ENCODE assay signal across 26 cellular contexts in the genomic region with DNA sequence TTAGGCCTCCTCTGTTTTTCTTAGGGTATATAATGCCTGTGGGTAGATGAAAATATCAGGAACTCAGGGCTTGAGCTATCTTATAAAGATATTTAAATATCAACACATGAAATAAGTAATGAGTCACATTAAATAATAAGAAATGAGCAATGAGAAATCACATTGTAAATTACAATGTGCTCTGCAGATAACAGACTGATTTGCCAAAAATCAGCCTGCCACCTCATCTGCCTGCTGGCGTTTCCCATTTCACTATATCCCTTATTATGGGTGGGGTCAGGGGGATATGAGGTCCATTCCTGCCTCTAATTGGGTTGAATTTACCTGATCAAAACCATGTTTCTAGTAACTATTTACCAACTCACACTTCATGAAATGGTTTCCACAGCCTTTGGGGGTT.
"Had no signal": no experiment of that assay in that cellular context is flagged by ENCODE, and none has a peak within 500 bp of the region (broad histone marks: within the 10 kb centered on the region; RNA-seq: fewer than 3 reads in every experiment).

No MANE protein-coding gene starts in this region.

- H3K4me3 ChIP-seq: esophagus muscularis mucosa, gastrocnemius medialis had no signal

- H3K9me3 ChIP-seq: esophagus muscularis mucosa, gastrocnemius medialis had no signal

- H3K9me3 Mint-ChIP-seq: activated CD4-positive, alpha-beta memory T cell treated with anti-CD3 and anti-CD28 coated beads for 36 hours; activated CD4-positive, alpha-beta T cell treated with anti-CD3 and anti-CD28 coated beads, Interleukin-2, amount 10 ng/mL, durations not matched to agents 24 days and 14 days; central memory CD8-positive, alpha-beta T cell; effector memory CD8-positive, alpha-beta T cell had no signal

- H3K27me3 ChIP-seq: brain microvascular endothelial cell, esophagus muscularis mucosa, foreskin keratinocyte, gastrocnemius medialis had no signal

- H3K27ac Mint-ChIP-seq: activated CD4-positive, alpha-beta memory T cell treated with anti-CD3 and anti-CD28 coated beads for 36 hours; activated CD4-positive, alpha-beta T cell treated with anti-CD3 and anti-CD28 coated beads for 36 hours; activated CD4-positive, alpha-beta T cell treated with anti-CD3 and anti-CD28 coated beads, Interleukin-2, amount 10 ng/mL, durations not matched to agents 24 days and 14 days; activated CD8-positive, alpha-beta T cell treated with anti-CD3 and anti-CD28 coated beads, Interleukin-2, amount 10 ng/mL, durations not matched to agents 7 days and 5 days; activated naive CD8-positive, alpha-beta T cell; effector memory CD8-positive, alpha-beta T cell; T-helper 17 cell had no signal

- H3K4me1 Mint-ChIP-seq: activated CD4-positive, alpha-beta T cell treated with anti-CD3 and anti-CD28 coated beads for 36 hours; activated CD4-positive, alpha-beta T cell treated with anti-CD3 and anti-CD28 coated beads, Interleukin-2, amount 10 ng/mL, durations not matched to agents 24 days and 14 days; central memory CD8-positive, alpha-beta T cell had no signal

- H3K36me3 Mint-ChIP-seq: activated CD4-positive, alpha-beta memory T cell treated with anti-CD3 and anti-CD28 coated beads for 36 hours; activated naive CD8-positive, alpha-beta T cell had no signal

- H3K36me3 ChIP-seq: brain microvascular endothelial cell, esophagus muscularis mucosa, gastrocnemius medialis had no signal

- H3K4me1 ChIP-seq: esophagus muscularis mucosa, foreskin keratinocyte, gastrocnemius medialis had no signal

- H3K27ac ChIP-seq: brain microvascular endothelial cell, esophagus muscularis mucosa, foreskin keratinocyte, gastrocnemius medialis had no signal

- ATAC-seq: activated CD4-positive, alpha-beta T cell treated with anti-CD3 and anti-CD28 coated beads for 36 hours; activated CD8-positive, alpha-beta T cell treated with anti-CD3 and anti-CD28 coated beads, Interleukin-2, amount 10 ng/mL, durations not matched to agents 7 days and 5 days; effector memory CD8-positive, alpha-beta T cell; foreskin keratinocyte; gastrocnemius medialis; T-helper 17 cell had no signal

- FAIRE-seq: astrocyte had no signal

- DNase-seq: activated CD4-positive, alpha-beta memory T cell treated with anti-CD3 and anti-CD28 coated beads for 36 hours; activated CD4-positive, alpha-beta T cell treated with anti-CD3 and anti-CD28 coated beads for 36 hours; activated CD4-positive, alpha-beta T cell treated with anti-CD3 and anti-CD28 coated beads, Interleukin-2, amount 10 ng/mL, durations not matched to agents 24 days and 14 days; activated CD4-positive, CD25-positive, alpha-beta regulatory T cell; activated CD4-positive, CD25-positive, alpha-beta regulatory T cell treated with anti-CD3 and anti-CD28 coated beads, Interleukin-2, amount 50 U/mL, for 72 hours; activated CD8-positive, alpha-beta T cell treated with anti-CD3 and anti-CD28 coated beads, Interleukin-2, amount 10 ng/mL, durations not matched to agents 7 days and 5 days; activated gamma-delta T cell; activated naive CD4-positive, alpha-beta T cell; activated naive CD4-positive, alpha-beta T cell treated with anti-CD3 and anti-CD28 coated beads, Interleukin-2, amount 50 U/mL, for 16 hours; activated T-cell treated with anti-CD3 and anti-CD28 coated beads, Interleukin-2, amount 50 U/mL, for 48 hours; amniotic stem cell; anterior cingulate cortex; brain microvascular endothelial cell; cortex of kidney; dermis blood vessel endothelial cell; effector CD4-positive, alpha-beta T cell; effector memory CD8-positive, alpha-beta T cell; erythroblast; foreskin keratinocyte; gastrocnemius medialis; T-helper 1 cell; T-helper 17 cell had no signal

- H3K4me3 Mint-ChIP-seq: activated CD4-positive, alpha-beta memory T cell treated with anti-CD3 and anti-CD28 coated beads for 36 hours; activated CD4-positive, alpha-beta T cell treated with anti-CD3 and anti-CD28 coated beads for 36 hours; activated CD4-positive, alpha-beta T cell treated with anti-CD3 and anti-CD28 coated beads, Interleukin-2, amount 10 ng/mL, durations not matched to agents 24 days and 14 days; activated CD8-positive, alpha-beta T cell treated with anti-CD3 and anti-CD28 coated beads, Interleukin-2, amount 10 ng/mL, durations not matched to agents 7 days and 5 days; activated naive CD8-positive, alpha-beta T cell; central memory CD8-positive, alpha-beta T cell; effector memory CD8-positive, alpha-beta T cell; T-helper 17 cell had no signal
